In the genomic region with DNA sequence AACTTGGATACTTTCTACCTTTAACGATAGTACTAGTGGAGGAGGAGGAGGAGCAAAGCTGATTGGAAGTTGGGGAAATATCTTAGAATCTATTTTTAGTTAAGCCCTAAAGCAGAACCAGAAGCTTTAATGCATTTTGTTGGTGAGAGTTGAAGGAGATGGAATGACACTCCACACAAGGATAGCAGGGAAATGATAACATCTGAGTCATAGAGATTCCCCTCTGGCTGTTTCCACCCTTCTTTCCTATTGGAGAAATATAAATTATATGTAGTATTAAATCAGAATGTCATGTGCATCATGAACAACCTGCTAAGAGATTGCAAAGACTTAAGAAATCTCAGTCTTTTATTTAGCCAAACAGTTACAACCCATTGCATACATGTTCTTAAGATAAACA, we compare ENCODE assay signal across 23 cellular contexts.
DNase-seq lines count a peak whose midpoint lies in the region; ATAC-seq and TF ChIP-seq lines count a peak whose summit lies in the region.
"Had no signal": no experiment of that assay in that cellular context is flagged by ENCODE, and none has a peak within 500 bp of the region (broad histone marks: within the 10 kb centered on the region; RNA-seq: fewer than 3 reads in every experiment).

No MANE protein-coding gene starts in this region.

- no peaks in the 10 kb centered on the region for H3K9me3 Mint-ChIP-seq in stimulated activated naive B cell treated with anti-CD40 and anti-IgM and Interleukin-4, amounts not matched to agents 10 μg/mL and 1 μg/mL and 100 μg/mL, for 72 hours

- H3K4me3 Mint-ChIP-seq in stimulated activated naive B cell treated with anti-CD40 and anti-IgM and Interleukin-4, amounts not matched to agents 10 μg/mL and 1 μg/mL and 100 μg/mL, for 72 hours, result no peak overlapping the region
- H3K4me3 Mint-ChIP-seq: CD14-positive monocyte; CD4-positive, alpha-beta memory T cell; GM23338; H9 had no signal

- TF ChIP-seq CTCF in foreskin keratinocyte (conservative IDR thresholded peaks at IDR 0.05) (no peak), omental fat pad (IDR thresholded peaks at IDR 0.05) (no peak)

- DNase-seq in A172 (ENCODE audit: low spot score) (peak; percentile 2), NCI-H226 (peak; percentile 58), foreskin keratinocyte (peak; percentile 9 to 60), omental fat pad (ENCODE audit: low spot score) (no peak), midbrain (lab: John Stamatoyannopoulos, UW) (no peak), germinal center (ENCODE audit: low spot score) (no peak), NCI-H345 (lab: John Stamatoyannopoulos, UW) (no peak)
- DNase-seq in stimulated activated naive B cell treated with anti-CD40 and anti-IgM and Interleukin-4, amounts not matched to agents 10 μg/mL and 1 μg/mL and 100 μg/mL, for 72 hours, result no peak
- DNase-seq: ACHN; AML-193; BE2C; Calu3; CD4-positive, alpha-beta memory T cell; COR-L47; DMS53; DMS79 treated with DMSO at 0.1 percent for 48 hours; H9 had no signal

- H3K27ac ChIP-seq in foreskin keratinocyte, result no peak overlapping the region
- H3K27ac ChIP-seq: 22Rv1; A549; BLaER1 treated with 17β-estradiol and CSF1 and Interleukin-3, amounts not matched to agents 10 nM and 100 nM had no signal

- no peaks in the 10 kb centered on the region for H3K27me3 Mint-ChIP-seq in stimulated activated naive B cell treated with anti-CD40 and anti-IgM and Interleukin-4, amounts not matched to agents 10 μg/mL and 1 μg/mL and 100 μg/mL, for 72 hours
- H3K27me3 Mint-ChIP-seq: CD4-positive, alpha-beta memory T cell had no signal

- no peak overlapping the region for H3K27ac Mint-ChIP-seq in stimulated activated naive B cell treated with anti-CD40 and anti-IgM and Interleukin-4, amounts not matched to agents 10 μg/mL and 1 μg/mL and 100 μg/mL, for 72 hours
- H3K27ac Mint-ChIP-seq: CD14-positive monocyte; CD4-positive, alpha-beta memory T cell; GM23338; H9 had no signal

- ATAC-seq in foreskin keratinocyte, result peak; percentile 38
- peak; percentile 84 for ATAC-seq in omental fat pad (ENCODE audit: low FRiP score)
- no peak for ATAC-seq in stimulated activated naive B cell treated with anti-CD40 and anti-IgM and Interleukin-4, amounts not matched to agents 10 μg/mL and 1 μg/mL and 100 μg/mL, for 72 hours (replicated peaks)
- ATAC-seq: A549, GM23338, HCT116 had no signal

- H3K36me3 Mint-ChIP-seq in stimulated activated naive B cell treated with anti-CD40 and anti-IgM and Interleukin-4, amounts not matched to agents 10 μg/mL and 1 μg/mL and 100 μg/mL, for 72 hours, result no peaks in the 10 kb centered on the region
- H3K36me3 Mint-ChIP-seq: CD14-positive monocyte; CD4-positive, alpha-beta memory T cell had no signal

- H3K27me3 ChIP-seq in foreskin keratinocyte, result no peaks in the 10 kb centered on the region
- H3K27me3 ChIP-seq: BE2C; BLaER1 treated with 17β-estradiol and CSF1 and Interleukin-3, amounts not matched to agents 10 nM and 100 nM had no signal

- H3K4me1 Mint-ChIP-seq in stimulated activated naive B cell treated with anti-CD40 and anti-IgM and Interleukin-4, amounts not matched to agents 10 μg/mL and 1 μg/mL and 100 μg/mL, for 72 hours, result no peaks in the 10 kb centered on the region
- H3K4me1 Mint-ChIP-seq: CD14-positive monocyte; CD4-positive, alpha-beta memory T cell; GM23338 had no signal

- H3K4me1 ChIP-seq in foreskin keratinocyte, result peaks cover 1% of the 10 kb centered on the region
- H3K4me1 ChIP-seq: A549; BE2C; BLaER1 treated with 17β-estradiol and CSF1 and Interleukin-3, amounts not matched to agents 10 nM and 100 nM had no signal

Comparison
In these comparisons a context has a peak if more than half of its experiments do, and no peak if none do; other contexts are left out.
1. DNase-seq: peak in A172 (single experiment), NCI-H226 (single experiment) and foreskin keratinocyte (2 of 2); none in omental fat pad (single experiment), midbrain (single experiment), stimulated activated naive B cell treated with anti-CD40 and anti-IgM and Interleukin-4, amounts not matched to agents 10 μg/mL and 1 μg/mL and 100 μg/mL, for 72 hours (single experiment), germinal center (single experiment) and NCI-H345 (single experiment).
2. ATAC-seq: peak in foreskin keratinocyte (single experiment) and omental fat pad (single experiment); none in stimulated activated naive B cell treated with anti-CD40 and anti-IgM and Interleukin-4, amounts not matched to agents 10 μg/mL and 1 μg/mL and 100 μg/mL, for 72 hours (0 of 2).